ENCODE assay signal across 8 cellular contexts in genomic region chr20:59403261-59403961, GRCh38.
DNase-seq lines count a peak whose midpoint lies in the region; ATAC-seq and TF ChIP-seq lines count a peak whose summit lies in the region.

No MANE protein-coding gene starts in this region.

- no peak overlapping the region for H3K4me3 ChIP-seq in CD4-positive, CD25-positive, alpha-beta regulatory T cell (ENCODE audit: low read depth, low read length)
- H3K4me3 ChIP-seq in HUES48 (ENCODE audit: low read depth, low read length), result peak overlapping the region; percentile 72

- H3K27ac ChIP-seq in CD4-positive, CD25-positive, alpha-beta regulatory T cell (ENCODE audit: insufficient read depth, low read length, poor library complexity, severe bottlenecking), result no peak overlapping the region
- no peak overlapping the region for H3K27ac ChIP-seq in HUES48 (ENCODE audit: low read depth, low read length)

- peaks cover 16% of the 10 kb centered on the region for H3K27me3 Mint-ChIP-seq in CD4-positive, CD25-positive, alpha-beta regulatory T cell
- H3K27me3 Mint-ChIP-seq in brain, result peaks cover 15% of the 10 kb centered on the region

- peaks cover 0 to 6% (median 3%) of the 10 kb centered on the region in 4 donors for H3K4me1 Mint-ChIP-seq in CD4-positive, CD25-positive, alpha-beta regulatory T cell
- no peaks in the 10 kb centered on the region for H3K4me1 Mint-ChIP-seq in brain

- no peaks in the 10 kb centered on the region for H3K36me3 Mint-ChIP-seq in CD4-positive, CD25-positive, alpha-beta regulatory T cell
- H3K36me3 Mint-ChIP-seq in brain, result no peaks in the 10 kb centered on the region

- ATAC-seq in CD4-positive, CD25-positive, alpha-beta regulatory T cell (ENCODE audit: low read depth in 2 of 2), result peak; percentile 47 to 62
- ATAC-seq in GM18861 (IDR thresholded peaks at IDR 0.05; ENCODE audit: unreplicated experiment), result no peak

- DNase-seq in CD4-positive, CD25-positive, alpha-beta regulatory T cell, result peak; percentile 39 to 58 (median 53)
- DNase-seq in UCSD-AML1 (lab: John Stamatoyannopoulos, UW; ENCODE audit: unreplicated experiment) (peak; percentile 44), islet precursor cell (peak; percentile 72), NCI-H1436 (lab: John Stamatoyannopoulos, UW) (no peak)
- DNase-seq in stimulated activated CD4-positive, alpha-beta T cell treated with anti-CD3 and anti-CD28 coated beads, Interleukin-1b, Interleukin-23, amount 100 ng/mL, for 48 hours, result peak; percentile 68

- peak overlapping the region in 2 of 4 donors; percentile 49 to 55 for H3K4me3 Mint-ChIP-seq in CD4-positive, CD25-positive, alpha-beta regulatory T cell
- peak overlapping the region in 3 of 5 experiments; percentile 55 to 77 (median 75) for H3K4me3 Mint-ChIP-seq in brain

- no peaks in the 10 kb centered on the region for H3K9me3 Mint-ChIP-seq in CD4-positive, CD25-positive, alpha-beta regulatory T cell
- peaks cover 0 to 8% (median 0%) of the 10 kb centered on the region in 5 experiments for H3K9me3 Mint-ChIP-seq in brain

- H3K9ac ChIP-seq in HUES48 (ENCODE audit: low read depth, low read length), result no peak overlapping the region

- peaks cover 14% of the 10 kb centered on the region for H3K4me1 ChIP-seq in CD4-positive, CD25-positive, alpha-beta regulatory T cell (ENCODE audit: control insufficient read depth, insufficient read depth, low read length, poor library complexity, severe bottlenecking)
- peaks cover 11% of the 10 kb centered on the region; the same call in 1 of the 2 replicates for H3K4me1 ChIP-seq in HUES48 (ENCODE audit: control insufficient read depth, insufficient read depth, low read length)

- no peaks in the 10 kb centered on the region for H3K9me3 ChIP-seq in CD4-positive, CD25-positive, alpha-beta regulatory T cell (ENCODE audit: control insufficient read depth in 2 of 2, low read length in 2 of 2)
- H3K9me3 ChIP-seq in HUES48 (ENCODE audit: control insufficient read depth, insufficient read depth, low read length), result no peaks in the 10 kb centered on the region

- TF ChIP-seq CTCF in brain (conservative IDR thresholded peaks at IDR 0.05), result peak; percentile 99

- H3K27me3 ChIP-seq in CD4-positive, CD25-positive, alpha-beta regulatory T cell (ENCODE audit: control insufficient read depth, insufficient read depth, low read length), result peaks cover 19% of the 10 kb centered on the region
- H3K27me3 ChIP-seq in HUES48 (ENCODE audit: control insufficient read depth, insufficient read depth, low read length), result peaks cover 27% of the 10 kb centered on the region

- no peak overlapping the region for H3K27ac Mint-ChIP-seq in CD4-positive, CD25-positive, alpha-beta regulatory T cell
- H3K27ac Mint-ChIP-seq in brain, result peak overlapping the region in 2 of 5 experiments; percentile 42 to 54

- no peaks in the 10 kb centered on the region for H3K36me3 ChIP-seq in CD4-positive, CD25-positive, alpha-beta regulatory T cell (ENCODE audit: control insufficient read depth, insufficient read depth, low read length)
- H3K36me3 ChIP-seq in HUES48 (ENCODE audit: control insufficient read depth, insufficient read depth, low read length), result no peaks in the 10 kb centered on the region
